Comparison of ENCODE assay signal across 1 cellular context in the genomic region with DNA sequence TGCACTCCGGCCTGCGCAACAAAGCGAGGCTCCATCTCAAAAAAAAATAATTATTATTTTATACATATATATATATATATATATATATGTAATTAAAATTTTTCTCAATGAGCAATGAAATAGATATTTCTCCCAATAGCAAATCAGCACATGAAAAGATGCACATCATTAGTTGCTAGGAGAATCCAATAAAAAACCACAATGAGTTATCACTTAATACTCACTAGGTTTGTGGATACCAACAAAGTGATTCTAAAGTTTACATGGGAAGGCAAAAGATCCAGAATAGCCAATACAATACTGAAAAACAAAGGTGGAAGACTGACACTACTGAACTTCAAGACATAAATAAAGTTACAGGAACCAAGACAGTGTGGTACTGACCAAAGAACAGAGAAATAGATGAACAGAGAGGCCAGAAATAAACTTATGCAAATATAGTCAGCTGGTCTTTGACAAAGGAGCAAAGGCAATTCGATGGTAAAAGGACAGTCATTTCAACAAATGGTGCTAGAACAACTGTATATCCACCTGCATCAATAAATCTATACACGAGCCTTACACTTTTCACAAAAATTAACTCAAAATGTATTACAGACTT.
TF ChIP-seq lines count a peak whose summit lies in the region.

No MANE protein-coding gene starts in this region.

TF ChIP-seq in HepG2, 621 proteins besides CTCF, POLR2A, EP300 and RAD21:
- peak; percentile 86 for TF ChIP-seq RFX5 (IDR thresholded peaks at IDR 0.05; ENCODE audit: low read depth, low read length)
- TF ChIP-seq, protein P1, sequence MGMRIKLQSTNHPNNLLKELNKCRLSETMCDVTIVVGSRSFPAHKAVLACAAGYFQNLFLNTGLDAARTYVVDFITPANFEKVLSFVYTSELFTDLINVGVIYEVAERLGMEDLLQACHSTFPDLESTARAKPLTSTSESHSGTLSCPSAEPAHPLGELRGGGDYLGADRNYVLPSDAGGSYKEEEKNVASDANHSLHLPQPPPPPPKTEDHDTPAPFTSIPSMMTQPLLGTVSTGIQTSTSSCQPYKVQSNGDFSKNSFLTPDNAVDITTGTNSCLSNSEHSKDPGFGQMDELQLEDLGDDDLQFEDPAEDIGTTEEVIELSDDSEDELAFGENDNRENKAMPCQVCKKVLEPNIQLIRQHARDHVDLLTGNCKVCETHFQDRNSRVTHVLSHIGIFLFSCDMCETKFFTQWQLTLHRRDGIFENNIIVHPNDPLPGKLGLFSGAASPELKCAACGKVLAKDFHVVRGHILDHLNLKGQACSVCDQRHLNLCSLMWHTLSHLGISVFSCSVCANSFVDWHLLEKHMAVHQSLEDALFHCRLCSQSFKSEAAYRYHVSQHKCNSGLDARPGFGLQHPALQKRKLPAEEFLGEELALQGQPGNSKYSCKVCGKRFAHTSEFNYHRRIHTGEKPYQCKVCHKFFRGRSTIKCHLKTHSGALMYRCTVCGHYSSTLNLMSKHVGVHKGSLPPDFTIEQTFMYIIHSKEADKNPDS (CRISPR knock-in tag; IDR thresholded peaks at IDR 0.05) = no peak
- TF ChIP-seq ZBTB7B (CRISPR knock-in tag; IDR thresholded peaks at IDR 0.05) = no peak
- TF ChIP-seq, protein P2, sequence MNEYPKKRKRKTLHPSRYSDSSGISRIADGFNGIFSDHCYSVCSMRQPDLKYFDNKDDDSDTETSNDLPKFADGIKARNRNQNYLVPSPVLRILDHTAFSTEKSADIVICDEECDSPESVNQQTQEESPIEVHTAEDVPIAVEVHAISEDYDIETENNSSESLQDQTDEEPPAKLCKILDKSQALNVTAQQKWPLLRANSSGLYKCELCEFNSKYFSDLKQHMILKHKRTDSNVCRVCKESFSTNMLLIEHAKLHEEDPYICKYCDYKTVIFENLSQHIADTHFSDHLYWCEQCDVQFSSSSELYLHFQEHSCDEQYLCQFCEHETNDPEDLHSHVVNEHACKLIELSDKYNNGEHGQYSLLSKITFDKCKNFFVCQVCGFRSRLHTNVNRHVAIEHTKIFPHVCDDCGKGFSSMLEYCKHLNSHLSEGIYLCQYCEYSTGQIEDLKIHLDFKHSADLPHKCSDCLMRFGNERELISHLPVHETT (CRISPR knock-in tag; conservative IDR thresholded peaks at IDR 0.05) = no peak
